In genomic region chr11:75873417-75874148, GRCh38 we compare ENCODE assay signal across 8 cellular contexts. TPM values are rescaled to one million over a fixed set of nuclear protein-coding genes. Genes with fewer than 3 reads are reported as not detected.
DNase-seq lines count a peak whose midpoint lies in the region; ATAC-seq and TF ChIP-seq lines count a peak whose summit lies in the region.

No MANE protein-coding gene starts in this region.

- H3K27ac ChIP-seq in foreskin keratinocyte (no peak overlapping the region), osteoblast (ENCODE audit: low read depth, low read length) (no peak overlapping the region)

- peaks cover 30% of the 10 kb centered on the region for H3K4me1 Mint-ChIP-seq in activated naive CD8-positive, alpha-beta T cell treated with anti-CD3 and anti-CD28 coated beads for 36 hours

- WGBS in lower leg skin, 2 donors, result 82 to 84% methylated on average over 8 of the region's 8 CpGs

- peaks cover 11% of the 10 kb centered on the region for H3K79me2 ChIP-seq in osteoblast (ENCODE audit: insufficient read depth, low read length)

- H3K9me3 ChIP-seq in osteoblast (ENCODE audit: low read depth, low read length), result no peaks in the 10 kb centered on the region

- H3K27ac Mint-ChIP-seq in activated naive CD8-positive, alpha-beta T cell treated with anti-CD3 and anti-CD28 coated beads for 36 hours, result peak overlapping the region; percentile 74

- no peaks in the 10 kb centered on the region for H3K27me3 Mint-ChIP-seq in activated naive CD8-positive, alpha-beta T cell treated with anti-CD3 and anti-CD28 coated beads for 36 hours

- DNase-seq in CD1c-positive myeloid dendritic cell (ENCODE audit: extremely low spot score), result peak; percentile 74
- no peak for DNase-seq in activated naive CD8-positive, alpha-beta T cell treated with anti-CD3 and anti-CD28 coated beads for 36 hours
- DNase-seq in SHP77 treated with DMSO at 0.1 percent for 48 hours (lab: John Stamatoyannopoulos, UW), result no peak
- DNase-seq in foreskin keratinocyte, result no peak
- no peak for DNase-seq in lower leg skin (ENCODE audit: low spot score in 2 of 2)
- DNase-seq in osteoblast (ENCODE audit: insufficient read length, low spot score, missing footprints), result no peak

- no peaks in the 10 kb centered on the region for H3K36me3 ChIP-seq in osteoblast (ENCODE audit: insufficient read depth, low read length)

- no peak for TF ChIP-seq POLR2A in lower leg skin (IDR thresholded peaks at IDR 0.05)

- ATAC-seq in GM19395 (IDR thresholded peaks at IDR 0.05; ENCODE audit: unreplicated experiment) (peak; percentile 78), HG03139 (IDR thresholded peaks at IDR 0.05; ENCODE audit: unreplicated experiment) (peak; percentile 77), foreskin keratinocyte (no peak)

- H2AFZ ChIP-seq in osteoblast (ENCODE audit: low read length), result no peak overlapping the region

- peaks cover 2% of the 10 kb centered on the region for H3K36me3 Mint-ChIP-seq in activated naive CD8-positive, alpha-beta T cell treated with anti-CD3 and anti-CD28 coated beads for 36 hours

- H3K4me1 ChIP-seq in foreskin keratinocyte (no peaks in the 10 kb centered on the region), osteoblast (ENCODE audit: insufficient read depth, low read length) (no peaks in the 10 kb centered on the region)

- TF ChIP-seq CTCF in foreskin keratinocyte (conservative IDR thresholded peaks at IDR 0.05), result no peak
- no peak for TF ChIP-seq CTCF in lower leg skin (IDR thresholded peaks at IDR 0.05)
- TF ChIP-seq CTCF in osteoblast (IDR thresholded peaks at IDR 0.05; ENCODE audit: extremely low read depth, low read depth, low read length), result no peak

- peak overlapping the region; percentile 1 for H3K4me3 Mint-ChIP-seq in activated naive CD8-positive, alpha-beta T cell treated with anti-CD3 and anti-CD28 coated beads for 36 hours

- H3K4me3 ChIP-seq in lower leg skin (ENCODE audit: low read depth, poor library complexity, severe bottlenecking) (no peak overlapping the region), osteoblast (ENCODE audit: insufficient read depth, low read length) (no peak overlapping the region)

- peaks cover 5% of the 10 kb centered on the region for H4K20me1 ChIP-seq in osteoblast (ENCODE audit: insufficient read depth, low read length)

- intact Hi-C loops in lower leg skin (cut with DNase I; ENCODE audit: low total_unique reads), result no loop called here

- no peak overlapping the region for H3K4me2 ChIP-seq in osteoblast (ENCODE audit: insufficient read depth, low read length)

- no peaks in the 10 kb centered on the region for H3K9me3 Mint-ChIP-seq in activated naive CD8-positive, alpha-beta T cell treated with anti-CD3 and anti-CD28 coated beads for 36 hours

- H3K27me3 ChIP-seq in foreskin keratinocyte (no peaks in the 10 kb centered on the region), osteoblast (ENCODE audit: insufficient read depth, low read length) (no peaks in the 10 kb centered on the region)

RNA-seq across cellular contexts. Expression of gene UVRAG, which starts 58.6 kb away (rescaled TPM):
- total RNA-seq in activated naive CD8-positive, alpha-beta T cell treated with anti-CD3 and anti-CD28 coated beads for 36 hours, result 10 to 100 TPM; 16.8 to 17.7 TPM
- total RNA-seq in foreskin keratinocyte, result 13.5 and 15.2 TPM in 2 replicates
- 6.3 and 6.4 TPM in 2 replicates for polyA plus RNA-seq in foreskin keratinocyte
- 10 to 100 TPM; 14.6 to 28.0 (median 20.7) TPM for total RNA-seq in lower leg skin
- 28.2 and 30.4 TPM in 2 replicates for total RNA-seq in osteoblast
